Comparison of ENCODE assay signal across 8 cellular contexts in genomic region chr21:35048183-35048601, GRCh38. TPM values are rescaled to one million over a fixed set of nuclear protein-coding genes. Genes with fewer than 3 reads are reported as not detected.
A peak's percentile ranks its signal among the peaks of the same experiment; 100 is the strongest.
DNase-seq lines count a peak whose midpoint lies in the region; ATAC-seq and TF ChIP-seq lines count a peak whose summit lies in the region.

No MANE protein-coding gene starts in this region.

- no peak for TF ChIP-seq CTCF in HEK293 (tag by site-specific recombination; IDR thresholded peaks at IDR 0.05)
- TF ChIP-seq CTCF in gastroesophageal sphincter (IDR thresholded peaks at IDR 0.05) = no peak
- TF ChIP-seq CTCF in tibial nerve (IDR thresholded peaks at IDR 0.05) = no peak

- no peak for TF ChIP-seq EP300 in gastroesophageal sphincter (IDR thresholded peaks at IDR 0.05)
- TF ChIP-seq EP300 in tibial nerve (IDR thresholded peaks at IDR 0.05) = no peak

- no peaks in the 10 kb centered on the region for H3K9me3 Mint-ChIP-seq in activated CD4-positive, alpha-beta T cell treated with anti-CD3 and anti-CD28 coated beads, Interleukin-2, amount 10 ng/mL, durations not matched to agents 7 days and 5 days

- no peak for ATAC-seq in gastroesophageal sphincter
- no peak for ATAC-seq in GM21423 (IDR thresholded peaks at IDR 0.05; ENCODE audit: unreplicated experiment)
- no peak for ATAC-seq in HG03097 (IDR thresholded peaks at IDR 0.05; ENCODE audit: low FRiP score, unreplicated experiment)

- no peaks in the 10 kb centered on the region for H3K27me3 Mint-ChIP-seq in activated CD4-positive, alpha-beta T cell treated with anti-CD3 and anti-CD28 coated beads, Interleukin-2, amount 10 ng/mL, durations not matched to agents 7 days and 5 days

- H3K4me3 ChIP-seq in ACC112 (ENCODE audit: low read depth, low read length) (peak overlapping the region; percentile 71), HEK293 (ENCODE audit: low read depth, low read length) (no peak overlapping the region), gastroesophageal sphincter (peak overlapping the region; percentile 15 to 26), tibial nerve (peak overlapping the region in 3 of 4 donors; percentile 10 to 41 (median 31))

- CTCF ChIA-PET in HEK293 (lab: Yijun Ruan, JAX) = interaction anchor here (0.6 to 0.8 kb wide), 3 partner anchors 353 to 840 kb away, joined by 3 read pairs; no protein-coding TSS in a partner anchor
- CTCF ChIA-PET in activated CD4-positive, alpha-beta T cell treated with anti-CD3 and anti-CD28 coated beads, Interleukin-2, amount 10 ng/mL, durations not matched to agents 7 days and 5 days (lab: Charles Lee) = interaction anchor here (0.6 to 5.7 kb wide), 11 partner anchors 22 to 476 kb away, joined by 3 to 27 read pairs (median 3); no protein-coding TSS in a partner anchor

- DNase-seq in activated CD4-positive, alpha-beta T cell treated with anti-CD3 and anti-CD28 coated beads, Interleukin-2, amount 10 ng/mL, durations not matched to agents 7 days and 5 days = peak; percentile 29
- DNase-seq in tibial nerve (ENCODE audit: low spot score in 2 of 2) (no peak), medulla oblongata (ENCODE audit: extremely low spot score) (no peak)

- H2AFZ ChIP-seq in ACC112 (ENCODE audit: low read length, unreplicated experiment) = peak overlapping the region; percentile 54

- peaks cover 47% of the 10 kb centered on the region for H3K4me1 ChIP-seq in ACC112 (ENCODE audit: control insufficient read depth, insufficient read depth, low read length, unreplicated experiment)
- peaks cover 15% of the 10 kb centered on the region for H3K4me1 ChIP-seq in HEK293 (ENCODE audit: control insufficient read depth, insufficient read depth, low read length)
- peaks cover 0 to 36% (median under 1%) of the 10 kb centered on the region in 3 donors for H3K4me1 ChIP-seq in gastroesophageal sphincter
- peaks cover 0 to 38% (median 19%) of the 10 kb centered on the region in 4 donors for H3K4me1 ChIP-seq in tibial nerve

- POLR2A ChIA-PET in HEK293 (lab: Yijun Ruan, JAX) = interaction anchor here (1.5 kb wide), 1 partner anchor 159 kb away, joined by 15 read pairs; no protein-coding TSS in a partner anchor
- POLR2A ChIA-PET in activated CD4-positive, alpha-beta T cell treated with anti-CD3 and anti-CD28 coated beads, Interleukin-2, amount 10 ng/mL, durations not matched to agents 7 days and 5 days (lab: Charles Lee) = interaction anchor here (0.5 to 2.1 kb wide), 6 partner anchors 21 to 1098 kb away, joined by 3 to 11 read pairs (median 4); no protein-coding TSS in a partner anchor

- 63 to 72% methylated on average over 2 to 4 of the region's 6 CpGs for WGBS in gastroesophageal sphincter (ENCODE audit: low coverage in 1 of 2), 2 donors
- 71 to 80% methylated on average over 6 of the region's 6 CpGs for WGBS in tibial nerve, 2 donors

- H3K4me3 Mint-ChIP-seq in activated CD4-positive, alpha-beta T cell treated with anti-CD3 and anti-CD28 coated beads, Interleukin-2, amount 10 ng/mL, durations not matched to agents 7 days and 5 days = peak overlapping the region; percentile 93

- peaks cover 42% of the 10 kb centered on the region for H3K36me3 Mint-ChIP-seq in activated CD4-positive, alpha-beta T cell treated with anti-CD3 and anti-CD28 coated beads, Interleukin-2, amount 10 ng/mL, durations not matched to agents 7 days and 5 days (ENCODE audit: low read depth)

- no peaks in the 10 kb centered on the region for H3K27me3 ChIP-seq in ACC112 (ENCODE audit: insufficient read depth, low read length)
- no peaks in the 10 kb centered on the region for H3K27me3 ChIP-seq in gastroesophageal sphincter
- H3K27me3 ChIP-seq in tibial nerve = no peaks in the 10 kb centered on the region

- H3K9me3 ChIP-seq in HEK293 (ENCODE audit: control insufficient read depth, insufficient read depth, low read depth, low read length) = no peaks in the 10 kb centered on the region
- no peaks in the 10 kb centered on the region for H3K9me3 ChIP-seq in gastroesophageal sphincter
- no peaks in the 10 kb centered on the region for H3K9me3 ChIP-seq in tibial nerve

- H3K4me1 Mint-ChIP-seq in activated CD4-positive, alpha-beta T cell treated with anti-CD3 and anti-CD28 coated beads, Interleukin-2, amount 10 ng/mL, durations not matched to agents 7 days and 5 days = peaks cover 82% of the 10 kb centered on the region

- peak overlapping the region; percentile 97 for H3K27ac Mint-ChIP-seq in activated CD4-positive, alpha-beta T cell treated with anti-CD3 and anti-CD28 coated beads, Interleukin-2, amount 10 ng/mL, durations not matched to agents 7 days and 5 days

- no peaks in the 10 kb centered on the region for H3K79me2 ChIP-seq in ACC112 (ENCODE audit: control insufficient read depth, insufficient read depth, low read length, unreplicated experiment)

- H3K27ac ChIP-seq in ACC112 (ENCODE audit: low read depth, low read length) = peak overlapping the region; percentile 87
- H3K27ac ChIP-seq in HEK293 (ENCODE audit: extremely low read depth, low read depth, low read length) = no peak overlapping the region; the same call in 1 of the 2 replicates
- H3K27ac ChIP-seq in gastroesophageal sphincter = peak overlapping the region in 1 of 4 donors; percentile 31
- peak overlapping the region in 3 of 4 donors; percentile 5 to 58 (median 46) for H3K27ac ChIP-seq in tibial nerve

- H3K36me3 ChIP-seq in ACC112 (ENCODE audit: insufficient read depth, low read length) (no peaks in the 10 kb centered on the region), HEK293 (ENCODE audit: control insufficient read depth in 2 of 2, insufficient read depth in 1 of 2, low read length in 2 of 2) (no peaks in the 10 kb centered on the region), gastroesophageal sphincter (no peaks in the 10 kb centered on the region), tibial nerve (no peaks in the 10 kb centered on the region)

- TF ChIP-seq POLR2A in gastroesophageal sphincter (IDR thresholded peaks at IDR 0.05) (no peak), tibial nerve (IDR thresholded peaks at IDR 0.05) (no peak)

TF ChIP-seq in HEK293, 187 proteins besides CTCF, POLR2A, EP300 and RAD21 (continues in another document):
- no peak for TF ChIP-seq ZNF148 (tag by site-specific recombination; IDR thresholded peaks at IDR 0.05; ENCODE audit: borderline replicate concordance)
- no peak for TF ChIP-seq ZNF366 (tag by site-specific recombination; conservative IDR thresholded peaks at IDR 0.05)
- no peak for TF ChIP-seq ZNF626 (tag by site-specific recombination; IDR thresholded peaks at IDR 0.05)
- TF ChIP-seq BCL11A (tag by site-specific recombination; IDR thresholded peaks at IDR 0.05; ENCODE audit: low read depth) = no peak
- TF ChIP-seq TSHZ1 (tag by site-specific recombination; IDR thresholded peaks at IDR 0.05; ENCODE audit: borderline replicate concordance) = no peak
- no peak for TF ChIP-seq SP2 (tag by site-specific recombination; IDR thresholded peaks at IDR 0.05)
- TF ChIP-seq ZNF76 (tag by site-specific recombination; IDR thresholded peaks at IDR 0.05; ENCODE audit: borderline replicate concordance, low read depth) = no peak

RNA-seq across cellular contexts. Expression of gene RUNX1, which starts 0.9 kb away (rescaled TPM):
- total RNA-seq in activated CD4-positive, alpha-beta T cell treated with anti-CD3 and anti-CD28 coated beads, Interleukin-2, amount 10 ng/mL, durations not matched to agents 7 days and 5 days = 10 to 100 TPM; 52.0 to 54.0 TPM
- total RNA-seq in gastroesophageal sphincter (10 to 100 TPM in 1 of 4 donors, 1 to 10 TPM in 3; 3.9 to 14.5 (median 5.8) TPM), tibial nerve (10 to 100 TPM; 23.6 to 36.9 (median 26.3) TPM)
